1 cellular context compared by ENCODE assay signal in the genomic region with DNA sequence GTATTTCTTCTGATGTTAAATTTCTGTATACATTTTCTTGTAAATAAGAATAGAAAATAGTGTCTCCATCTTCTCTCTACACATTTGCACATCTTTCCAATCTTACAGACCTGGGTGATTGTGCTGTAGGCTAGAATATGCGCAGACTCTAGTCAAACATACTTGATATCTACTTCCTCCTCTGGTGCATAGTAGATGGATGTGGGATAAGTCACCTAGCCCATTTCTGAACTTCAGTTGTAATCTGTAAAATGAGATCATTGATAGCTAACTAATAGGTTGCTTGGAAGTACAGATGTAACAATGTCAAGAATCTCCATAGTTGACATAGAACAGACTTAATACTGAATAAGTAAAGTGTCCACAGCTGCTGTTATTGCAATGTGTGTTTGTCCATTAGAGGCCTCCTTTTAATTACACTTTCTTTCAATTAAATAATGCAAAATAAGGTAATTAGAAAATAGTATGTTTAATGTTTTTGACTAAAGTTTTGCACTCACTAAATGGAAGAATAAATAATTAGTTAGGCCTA.
TF ChIP-seq lines count a peak whose summit lies in the region.

No MANE protein-coding gene starts in this region.

TF ChIP-seq in SK-N-SH treated with all-trans-retinoic acid at 6 μM for 48 hours, 23 proteins besides CTCF, POLR2A, EP300 and RAD21 (continued from another document):
- TF ChIP-seq, protein P1, sequence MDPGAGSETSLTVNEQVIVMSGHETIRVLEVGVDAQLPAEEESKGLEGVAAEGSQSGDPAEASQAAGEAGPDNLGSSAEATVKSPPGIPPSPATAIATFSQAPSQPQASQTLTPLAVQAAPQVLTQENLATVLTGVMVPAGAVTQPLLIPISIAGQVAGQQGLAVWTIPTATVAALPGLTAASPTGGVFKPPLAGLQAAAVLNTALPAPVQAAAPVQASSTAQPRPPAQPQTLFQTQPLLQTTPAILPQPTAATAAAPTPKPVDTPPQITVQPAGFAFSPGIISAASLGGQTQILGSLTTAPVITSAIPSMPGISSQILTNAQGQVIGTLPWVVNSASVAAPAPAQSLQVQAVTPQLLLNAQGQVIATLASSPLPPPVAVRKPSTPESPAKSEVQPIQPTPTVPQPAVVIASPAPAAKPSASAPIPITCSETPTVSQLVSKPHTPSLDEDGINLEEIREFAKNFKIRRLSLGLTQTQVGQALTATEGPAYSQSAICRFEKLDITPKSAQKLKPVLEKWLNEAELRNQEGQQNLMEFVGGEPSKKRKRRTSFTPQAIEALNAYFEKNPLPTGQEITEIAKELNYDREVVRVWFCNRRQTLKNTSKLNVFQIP (CRISPR knock-in tag; IDR thresholded peaks at IDR 0.05; ENCODE audit: borderline replicate concordance, low read depth) = no peak
- TF ChIP-seq ARNTL (CRISPR knock-in tag; IDR thresholded peaks at IDR 0.05; ENCODE audit: borderline replicate concordance, low read depth) (no peak), BACH2 (CRISPR knock-in tag; IDR thresholded peaks at IDR 0.05; ENCODE audit: borderline replicate concordance) (no peak)
